ENCODE assay signal across 21 cellular contexts in genomic region chr18:33195795-33196194, GRCh38.
DNase-seq lines count a peak whose midpoint lies in the region; TF ChIP-seq lines count a peak whose summit lies in the region.
"Had no signal": no experiment of that assay in that cellular context is flagged by ENCODE, and none has a peak within 500 bp of the region (broad histone marks: within the 10 kb centered on the region; RNA-seq: fewer than 3 reads in every experiment).

No MANE protein-coding gene starts in this region.

- H3K36me3 ChIP-seq in trophoblast cell (ENCODE audit: control insufficient read depth in 1 of 2, insufficient read depth in 2 of 2, low read length in 2 of 2) (no peaks in the 10 kb centered on the region), stomach (no peaks in the 10 kb centered on the region)
- no peaks in the 10 kb centered on the region for H3K36me3 ChIP-seq in CD4-positive, alpha-beta memory T cell (ENCODE audit: insufficient read depth, low read length)
- H3K36me3 ChIP-seq: BLaER1 had no signal

- POLR2A ChIA-PET in CD4-positive, alpha-beta memory T cell (lab: Charles Lee; ENCODE audit: partially characterized antibody), result no interaction called here

- CTCF ChIA-PET in CD4-positive, alpha-beta memory T cell (lab: Charles Lee; ENCODE audit: partially characterized antibody), result no interaction called here

- no CpG with 5 or more reads among the region's 2 CpGs for WGBS in trophoblast cell (ENCODE audit: extremely low coverage, insufficient coverage, insufficient read length)
- 47 to 63% (median 56%) methylated on average over 2 of the region's 2 CpGs for WGBS in stomach, 5 donors

- H3K36me3 Mint-ChIP-seq in CD4-positive, alpha-beta memory T cell, result no peaks in the 10 kb centered on the region
- H3K36me3 Mint-ChIP-seq: CD4-positive, CD25-positive, alpha-beta regulatory T cell; CD8-positive, alpha-beta memory T cell had no signal

- no peak for TF ChIP-seq POLR2A in stomach (IDR thresholded peaks at IDR 0.05)

- H3K4me1 ChIP-seq in trophoblast cell (ENCODE audit: control insufficient read depth in 1 of 2, insufficient read depth in 2 of 2, low read length in 2 of 2), result peaks cover 3 to 8% of the 10 kb centered on the region in 2 experiments
- no peaks in the 10 kb centered on the region for H3K4me1 ChIP-seq in stomach
- no peaks in the 10 kb centered on the region for H3K4me1 ChIP-seq in CD4-positive, alpha-beta memory T cell (ENCODE audit: insufficient read depth, low read length)
- H3K4me1 ChIP-seq: BLaER1 had no signal

- H3K27ac ChIP-seq in trophoblast cell (ENCODE audit: low read depth, low read length), result peak overlapping the region; percentile 52
- no peak overlapping the region for H3K27ac ChIP-seq in stomach
- H3K27ac ChIP-seq in CD4-positive, alpha-beta memory T cell (ENCODE audit: low read depth, low read length), result no peak overlapping the region
- H3K27ac ChIP-seq: 22Rv1, BLaER1, C4-2B had no signal

- no peak overlapping the region for H2AFZ ChIP-seq in trophoblast cell (ENCODE audit: insufficient read depth, low read length, poor library complexity)

- H3K9me3 ChIP-seq in trophoblast cell (ENCODE audit: insufficient read depth, low read depth, low read length) (no peaks in the 10 kb centered on the region), stomach (no peaks in the 10 kb centered on the region)
- no peaks in the 10 kb centered on the region for H3K9me3 ChIP-seq in CD4-positive, alpha-beta memory T cell (ENCODE audit: control insufficient read depth in 1 of 2, low read length in 2 of 2)
- H3K9me3 ChIP-seq: BLaER1 had no signal

- H4K12ac ChIP-seq in trophoblast cell (ENCODE audit: low read depth, low read length), result no peak overlapping the region

- no peaks in the 10 kb centered on the region for H3K27me3 ChIP-seq in trophoblast cell (ENCODE audit: insufficient read depth, low read length)
- no peaks in the 10 kb centered on the region for H3K27me3 ChIP-seq in stomach
- H3K27me3 ChIP-seq in CD4-positive, alpha-beta memory T cell (ENCODE audit: insufficient read depth, low read length), result no peaks in the 10 kb centered on the region
- H3K27me3 ChIP-seq: BLaER1 had no signal

- H2AK5ac ChIP-seq in trophoblast cell (ENCODE audit: low read length), result no peak overlapping the region

- no peak overlapping the region for H3K4me3 ChIP-seq in choroid plexus epithelial cell (ENCODE audit: low read depth, low read length)
- H3K4me3 ChIP-seq in trophoblast cell (ENCODE audit: low read depth, low read length), result no peak overlapping the region
- H3K4me3 ChIP-seq in stomach, result no peak overlapping the region
- H3K4me3 ChIP-seq in CD4-positive, alpha-beta memory T cell (ENCODE audit: low read length in 2 of 2), result no peak overlapping the region
- H3K4me3 ChIP-seq: BLaER1, GM12878 had no signal

- no peak overlapping the region for H3K14ac ChIP-seq in trophoblast cell (ENCODE audit: low read length)

- H3K18ac ChIP-seq in trophoblast cell (ENCODE audit: low read length), result no peak overlapping the region

- H3K27ac Mint-ChIP-seq in CD4-positive, alpha-beta memory T cell, result no peak overlapping the region
- H3K27ac Mint-ChIP-seq: B cell; CD4-positive, CD25-positive, alpha-beta regulatory T cell; CD8-positive, alpha-beta memory T cell had no signal

- H3K79me1 ChIP-seq in trophoblast cell (ENCODE audit: low read length), result peaks cover 6% of the 10 kb centered on the region

- H3K9me3 Mint-ChIP-seq in CD4-positive, alpha-beta memory T cell, result peaks cover 0 to 9% (median under 1%) of the 10 kb centered on the region in 8 donors

- H2BK120ac ChIP-seq in trophoblast cell (ENCODE audit: insufficient read depth, low read length, poor library complexity), result no peak overlapping the region

- H3K23ac ChIP-seq in trophoblast cell (ENCODE audit: low read length), result no peak overlapping the region

- H3K79me2 ChIP-seq in trophoblast cell (ENCODE audit: control insufficient read depth, insufficient read depth, low read length, poor library complexity), result no peaks in the 10 kb centered on the region

- H3K9ac ChIP-seq in trophoblast cell (ENCODE audit: low read length), result no peak overlapping the region
- H3K9ac ChIP-seq: BLaER1 had no signal

- no peak overlapping the region for H3K4me3 Mint-ChIP-seq in CD4-positive, alpha-beta memory T cell
- H3K4me3 Mint-ChIP-seq: B cell; CD4-positive, CD25-positive, alpha-beta regulatory T cell; CD8-positive, alpha-beta memory T cell had no signal

- no peaks in the 10 kb centered on the region for H3K4me1 Mint-ChIP-seq in CD4-positive, alpha-beta memory T cell
- H3K4me1 Mint-ChIP-seq: B cell; CD4-positive, CD25-positive, alpha-beta regulatory T cell; CD8-positive, alpha-beta memory T cell had no signal

- TF ChIP-seq CTCF in choroid plexus epithelial cell (conservative IDR thresholded peaks at IDR 0.05; ENCODE audit: low read depth, low read length) (no peak), stomach (IDR thresholded peaks at IDR 0.05) (no peak)

- peak overlapping the region; percentile 91 for H2BK12ac ChIP-seq in trophoblast cell (ENCODE audit: low read length)

- H3K27me3 Mint-ChIP-seq in CD4-positive, alpha-beta memory T cell, result no peaks in the 10 kb centered on the region
- H3K27me3 Mint-ChIP-seq: CD4-positive, CD25-positive, alpha-beta regulatory T cell; CD8-positive, alpha-beta memory T cell had no signal

- no peak for TF ChIP-seq EP300 in stomach (IDR thresholded peaks at IDR 0.05)

- peak overlapping the region; percentile 45 for H3K4me2 ChIP-seq in trophoblast cell (ENCODE audit: low read length)
- H3K4me2 ChIP-seq: BLaER1 had no signal

- no peak overlapping the region for H3K4ac ChIP-seq in trophoblast cell (ENCODE audit: low read depth, low read length)

- no peak overlapping the region for H4K91ac ChIP-seq in trophoblast cell (ENCODE audit: low read depth, low read length)

- intact Hi-C loops in stomach (cut with DNase I; ENCODE audit: low total_unique reads), result no loop called here
- intact Hi-C loops in CD4-positive, alpha-beta memory T cell (cut with micrococcal nuclease), result no loop called here

- DNase-seq in DMS53 (lab: John Stamatoyannopoulos, UW) (peak; percentile 7), DMS53 treated with DMSO at 0.1 percent for 48 hours (lab: John Stamatoyannopoulos, UW; ENCODE audit: unreplicated experiment) (no peak), choroid plexus epithelial cell (ENCODE audit: low read depth) (peak; percentile 10), left kidney (ENCODE audit: low read depth, low spot score) (peak; percentile 65), trophoblast cell (no peak), stomach (no peak), kidney tubule cell (ENCODE audit: low spot score) (no peak)
- DNase-seq in CD4-positive, alpha-beta memory T cell, result no peak
- DNase-seq: Calu3; CD4-positive, CD25-positive, alpha-beta regulatory T cell; CD8-positive, alpha-beta memory T cell; DMS79; EL; GDM1; GOT3; HCEC 1CT had no signal

- peak overlapping the region; percentile 60 for H4K8ac ChIP-seq in trophoblast cell (ENCODE audit: low read depth, low read length)

- no peak overlapping the region for H2BK5ac ChIP-seq in trophoblast cell (ENCODE audit: low read depth, low read length, poor library complexity)

Comparison
In these comparisons a context has a peak if more than half of its experiments do, and no peak if none do; other contexts are left out.
1. DNase-seq: peak in DMS53 (single experiment), choroid plexus epithelial cell (single experiment) and left kidney (single experiment); none in DMS53 treated with DMSO at 0.1 percent for 48 hours (single experiment), trophoblast cell (0 of 2), stomach (single experiment), kidney tubule cell (single experiment) and CD4-positive, alpha-beta memory T cell (0 of 5).